Comparison of ENCODE assay signal across 24 cellular contexts in the genomic region with DNA sequence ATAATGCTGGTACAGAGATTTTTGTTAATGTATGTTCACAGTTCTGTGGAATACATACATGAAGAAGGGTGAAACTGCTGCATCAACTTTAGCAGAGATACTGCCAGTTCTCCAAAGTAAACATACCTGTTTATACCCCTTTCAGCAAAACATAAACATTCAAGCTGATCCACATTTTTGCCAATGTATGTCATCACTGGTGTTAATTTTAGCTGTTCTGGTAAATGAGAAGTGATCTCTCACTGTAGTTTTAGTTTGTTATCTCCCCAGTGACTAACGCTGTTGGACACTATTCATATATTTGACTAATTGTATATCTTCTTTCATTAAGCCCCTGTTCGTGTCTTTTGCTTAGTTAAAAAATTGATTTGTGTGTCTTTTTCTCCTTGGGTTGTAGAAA.
"Had no signal": no experiment of that assay in that cellular context is flagged by ENCODE, and none has a peak within 500 bp of the region (broad histone marks: within the 10 kb centered on the region; RNA-seq: fewer than 3 reads in every experiment).

No MANE protein-coding gene starts in this region.

- H3K27ac Mint-ChIP-seq: mesothelial cell of epicardium; natural killer cell treated with Interleukin-12 subunit alpha and Interleukin-12 subunit beta and Interleukin-15 and Interleukin-18, amount 100 ng/mL, for 72 hours; neural progenitor cell; stimulated activated effector memory CD8-positive, alpha-beta T cell treated with anti-CD3 and anti-CD28 coated beads, Interleukin-12 subunit alpha, Interleukin-12 subunit beta, amount 100 ng/mL, for 72 hours had no signal

- H2AFZ ChIP-seq: neural progenitor cell, parathyroid adenoma had no signal

- H3K9ac ChIP-seq: neural progenitor cell, parathyroid adenoma had no signal

- H3K27ac ChIP-seq: coronary artery, esophagus squamous epithelium, lower lobe of right lung, neural progenitor cell, parathyroid adenoma, prostate gland, right atrium auricular region, stomach, thyroid gland, upper lobe of left lung had no signal

- H3K4me1 Mint-ChIP-seq: mesothelial cell of epicardium; naive B cell; neural progenitor cell; stimulated activated effector memory CD8-positive, alpha-beta T cell treated with anti-CD3 and anti-CD28 coated beads, Interleukin-12 subunit alpha, Interleukin-12 subunit beta, amount 100 ng/mL, for 72 hours had no signal

- H3K9me3 Mint-ChIP-seq: natural killer cell treated with Interleukin-12 subunit alpha and Interleukin-12 subunit beta and Interleukin-15 and Interleukin-18, amount 100 ng/mL, for 72 hours; stimulated activated effector memory CD8-positive, alpha-beta T cell treated with anti-CD3 and anti-CD28 coated beads, Interleukin-12 subunit alpha, Interleukin-12 subunit beta, amount 100 ng/mL, for 72 hours had no signal

- H3K4me2 ChIP-seq: neural progenitor cell had no signal

- H3K36me3 Mint-ChIP-seq: mesothelial cell of epicardium; natural killer cell treated with Interleukin-12 subunit alpha and Interleukin-12 subunit beta and Interleukin-15 and Interleukin-18, amount 100 ng/mL, for 72 hours; stimulated activated effector memory CD8-positive, alpha-beta T cell treated with anti-CD3 and anti-CD28 coated beads, Interleukin-12 subunit alpha, Interleukin-12 subunit beta, amount 100 ng/mL, for 72 hours had no signal

- H3K79me2 ChIP-seq: parathyroid adenoma had no signal

- DNase-seq: dermis blood vessel endothelial cell; effector memory CD4-positive, alpha-beta T cell; erythroblast; esophagus squamous epithelium; hypothalamus; left ventricle myocardium superior; lower lobe of right lung; mucosa of descending colon; naive B cell; stimulated activated CD4-positive, alpha-beta T cell treated with anti-CD3 and anti-CD28 coated beads, Interleukin-2, amount 100 ng/mL, for 24 hours; stimulated activated CD4-positive, alpha-beta T cell treated with anti-CD3 and anti-CD28 coated beads, Interleukin-4, amount 100 ng/mL, for 24 hours; stimulated activated naive CD4-positive, alpha-beta T cell treated with Interleukin-2 at 50 U/mL for 16 hours; stomach; thyroid gland; upper lobe of left lung had no signal

- ATAC-seq: left ventricle myocardium superior; lower lobe of right lung; mucosa of descending colon; natural killer cell treated with Interleukin-12 subunit alpha and Interleukin-12 subunit beta and Interleukin-15 and Interleukin-18, amount 100 ng/mL, for 72 hours; sciatic nerve; stimulated activated effector memory CD8-positive, alpha-beta T cell treated with anti-CD3 and anti-CD28 coated beads, Interleukin-12 subunit alpha, Interleukin-12 subunit beta, amount 100 ng/mL, for 72 hours had no signal

- H3K4me1 ChIP-seq: esophagus squamous epithelium, lower lobe of right lung, neural progenitor cell, parathyroid adenoma, prostate gland, right atrium auricular region, stomach, thyroid gland, upper lobe of left lung had no signal

- H3K9me3 ChIP-seq: esophagus squamous epithelium, lower lobe of right lung, mucosa of descending colon, prostate gland, right atrium auricular region, stomach, thyroid gland, upper lobe of left lung had no signal

- H3K4me3 ChIP-seq: coronary artery, esophagus squamous epithelium, lower lobe of right lung, mucosa of descending colon, neural progenitor cell, prostate gland, right atrium auricular region, stomach, thyroid gland, upper lobe of left lung had no signal

- H3K27me3 Mint-ChIP-seq: naive B cell; natural killer cell treated with Interleukin-12 subunit alpha and Interleukin-12 subunit beta and Interleukin-15 and Interleukin-18, amount 100 ng/mL, for 72 hours had no signal

- H3K36me3 ChIP-seq: esophagus squamous epithelium, lower lobe of right lung, neural progenitor cell, prostate gland, right atrium auricular region, stomach, thyroid gland, upper lobe of left lung had no signal

- H3K4me3 Mint-ChIP-seq: mesothelial cell of epicardium; naive B cell; natural killer cell treated with Interleukin-12 subunit alpha and Interleukin-12 subunit beta and Interleukin-15 and Interleukin-18, amount 100 ng/mL, for 72 hours; neural progenitor cell; stimulated activated effector memory CD8-positive, alpha-beta T cell treated with anti-CD3 and anti-CD28 coated beads, Interleukin-12 subunit alpha, Interleukin-12 subunit beta, amount 100 ng/mL, for 72 hours had no signal

- H3K27me3 ChIP-seq: esophagus squamous epithelium, neural progenitor cell, right atrium auricular region, stomach, thyroid gland, upper lobe of left lung had no signal
